21 cellular contexts compared by ENCODE assay signal in genomic region chr17:35086164-35086563, GRCh38. TPM values are rescaled to one million over a fixed set of nuclear protein-coding genes. Genes with fewer than 3 reads are reported as not detected.
A peak's percentile ranks its signal among the peaks of the same experiment; 100 is the strongest.
DNase-seq lines count a peak whose midpoint lies in the region; ATAC-seq, FAIRE-seq and TF ChIP-seq lines count a peak whose summit lies in the region.
"Had no signal": no experiment of that assay in that cellular context is flagged by ENCODE, and none has a peak within 500 bp of the region (broad histone marks: within the 10 kb centered on the region; RNA-seq: fewer than 3 reads in every experiment).

No MANE protein-coding gene starts in this region.

- CTCF ChIA-PET in K562 (lab: Yijun Ruan, JAX; ENCODE audit: low intra/inter-chr PET ratio): no interaction called here

- ATAC-seq in CD4-positive, CD25-positive, alpha-beta regulatory T cell (ENCODE audit: low read depth in 2 of 2): no peak
- ATAC-seq in GM23338 (no peak), K562 (no peak), GM18517 (IDR thresholded peaks at IDR 0.05; ENCODE audit: unreplicated experiment) (no peak)
- no peak for ATAC-seq in naive thymus-derived CD8-positive, alpha-beta T cell
- ATAC-seq: Right ventricle myocardium inferior had no signal

- H3K9me3 ChIP-seq in CD4-positive, CD25-positive, alpha-beta regulatory T cell (ENCODE audit: control insufficient read depth in 2 of 2, low read length in 2 of 2): no peaks in the 10 kb centered on the region
- H3K9me3 ChIP-seq in K562 (replicated peaks; ENCODE audit: control insufficient read depth, insufficient read depth, low read depth, low read length): no peaks in the 10 kb centered on the region
- no peaks in the 10 kb centered on the region for H3K9me3 ChIP-seq in Peyer's patch
- H3K9me3 ChIP-seq: right atrium auricular region, upper lobe of left lung had no signal

- no peak for DNase-seq in CD4-positive, CD25-positive, alpha-beta regulatory T cell
- DNase-seq in GM23338 (ENCODE audit: low spot score) (no peak), K562 (ENCODE audit: extremely low read depth in 1 of 4, low spot score in 3 of 4) (no peak), foreskin fibroblast (no peak), Ammon's horn (ENCODE audit: low spot score) (no peak), Peyer's patch (no peak)
- DNase-seq in naive thymus-derived CD8-positive, alpha-beta T cell: no peak
- DNase-seq: activated gamma-delta T cell; AML-193; dermis blood vessel endothelial cell; DMS79 treated with DMSO at 0.1 percent for 48 hours; NCI-H1092; NCI-H2171; stimulated activated CD4-positive, alpha-beta T cell treated with anti-CD3 and anti-CD28 coated beads, Interleukin-1b, Interleukin-23, amount 100 ng/mL, for 48 hours; upper lobe of left lung had no signal

- H4K20me1 ChIP-seq in GM23338 (replicated peaks; ENCODE audit: insufficient read depth) (no peaks in the 10 kb centered on the region), K562 (replicated peaks; ENCODE audit: control insufficient read depth, insufficient read depth, low read length) (no peaks in the 10 kb centered on the region)

- TF ChIP-seq CTCF in GM23338 (conservative IDR thresholded peaks at IDR 0.05; ENCODE audit: low read depth in 2 of 2) (no peak), K562 (IDR thresholded peaks at IDR 0.05 in 2 of 3, conservative IDR thresholded peaks at IDR 0.05 in 1 of 3; ENCODE audit: insufficient read depth in 2 of 3, low read depth in 1 of 3, low read length in 3 of 3) (no peak), foreskin fibroblast (IDR thresholded peaks at IDR 0.05; ENCODE audit: low read depth, low read length) (no peak), Peyer's patch (IDR thresholded peaks at IDR 0.05) (no peak)

- peak overlapping the region; percentile 88 to 98 (median 96) for H3K27ac Mint-ChIP-seq in CD4-positive, CD25-positive, alpha-beta regulatory T cell
- H3K27ac Mint-ChIP-seq in GM23338: peak overlapping the region; percentile 17; the same call in 1 of the 2 replicates
- peak overlapping the region in 9 of 10 donors; percentile 22 to 97 (median 56) for H3K27ac Mint-ChIP-seq in naive thymus-derived CD8-positive, alpha-beta T cell
- H3K27ac Mint-ChIP-seq: neural progenitor cell had no signal

- no peak for TF ChIP-seq EP300 in K562 (IDR thresholded peaks at IDR 0.05; ENCODE audit: low read length)

- peak overlapping the region; percentile 99 for H3K4me3 ChIP-seq in CD4-positive, CD25-positive, alpha-beta regulatory T cell (ENCODE audit: low read depth, low read length)
- H3K4me3 ChIP-seq in GM23338: no peak overlapping the region
- H3K4me3 ChIP-seq in K562: no peak overlapping the region
- no peak overlapping the region for H3K4me3 ChIP-seq in foreskin fibroblast (ENCODE audit: low read depth in 1 of 2, low read length in 2 of 2)
- H3K4me3 ChIP-seq in Peyer's patch: no peak overlapping the region
- H3K4me3 ChIP-seq: neural progenitor cell, right atrium auricular region, upper lobe of left lung had no signal

- H3K9me2 ChIP-seq in GM23338 (ENCODE audit: insufficient read depth): no peaks in the 10 kb centered on the region

- intact Hi-C loops in K562 (cut with micrococcal nuclease): loop anchor here (5.0 kb wide), 2 partner anchors 89 to 104 kb away; partner anchors contain the start of gene LIG3

- H3K79me2 ChIP-seq in GM23338 (replicated peaks; ENCODE audit: insufficient read depth) (peaks cover 11% of the 10 kb centered on the region), K562 (ENCODE audit: control insufficient read depth, insufficient read depth, low read length) (peaks cover 58% of the 10 kb centered on the region)

- peaks cover 10% of the 10 kb centered on the region; the same call in 1 of the 2 replicates for H3F3A ChIP-seq in GM23338 (replicated peaks; ENCODE audit: low read depth)

- POLR2A ChIA-PET in K562 (lab: Yijun Ruan, JAX): interaction anchor here (0.6 to 2.5 kb wide), 5 partner anchors 22 to 1056 kb away, joined by 3 to 13 read pairs (median 3); partner anchors contain the start of genes LIG3 and RFFL
- POLR2A ChIA-PET in naive thymus-derived CD8-positive, alpha-beta T cell (lab: Charles Lee): interaction anchor here (0.7 to 1.1 kb wide), 4 partner anchors 42 to 453 kb away, joined by 3 to 4 read pairs (median 3); no protein-coding TSS in a partner anchor

- no peak overlapping the region for H3K9ac ChIP-seq in K562 (ENCODE audit: insufficient read depth in 1 of 2, low read depth in 2 of 2, low read length in 2 of 2)
- H3K9ac ChIP-seq: neural progenitor cell had no signal

- H3K4me3 Mint-ChIP-seq in CD4-positive, CD25-positive, alpha-beta regulatory T cell: peak overlapping the region; percentile 93 to 100 (median 94)
- no peak overlapping the region for H3K4me3 Mint-ChIP-seq in GM23338
- H3K4me3 Mint-ChIP-seq in naive thymus-derived CD8-positive, alpha-beta T cell: peak overlapping the region in 8 of 10 donors; percentile 20 to 96 (median 44)

- H3K27me3 Mint-ChIP-seq in CD4-positive, CD25-positive, alpha-beta regulatory T cell: no peaks in the 10 kb centered on the region
- peaks cover 10% of the 10 kb centered on the region for H3K27me3 Mint-ChIP-seq in GM23338 (ENCODE audit: insufficient read depth, low read depth, poor library complexity)
- H3K27me3 Mint-ChIP-seq in naive thymus-derived CD8-positive, alpha-beta T cell: no peaks in the 10 kb centered on the region

- H3K27ac ChIP-seq in CD4-positive, CD25-positive, alpha-beta regulatory T cell (ENCODE audit: insufficient read depth, low read length, poor library complexity, severe bottlenecking): peak overlapping the region; percentile 97
- H3K27ac ChIP-seq in GM23338 (ENCODE audit: low read depth) (no peak overlapping the region), K562 (ENCODE audit: extremely low read depth, low read depth, low read length) (no peak overlapping the region), Peyer's patch (peak overlapping the region in 2 of 4 donors; percentile 16 to 25)
- H3K27ac ChIP-seq: neural progenitor cell, right atrium auricular region, upper lobe of left lung had no signal

- TF ChIP-seq POLR2A in K562 (conservative IDR thresholded peaks at IDR 0.05) (no peak), Peyer's patch (IDR thresholded peaks at IDR 0.05) (no peak)

- H3K27me3 ChIP-seq in CD4-positive, CD25-positive, alpha-beta regulatory T cell (ENCODE audit: control insufficient read depth, insufficient read depth, low read length): no peaks in the 10 kb centered on the region
- H3K27me3 ChIP-seq in GM23338 (ENCODE audit: insufficient read depth) (peaks cover 8% of the 10 kb centered on the region; the same call in 1 of the 2 replicates), K562 (ENCODE audit: control insufficient read depth in 2 of 2, insufficient read depth in 2 of 2, low read length in 2 of 2) (no peaks in the 10 kb centered on the region), Peyer's patch (no peaks in the 10 kb centered on the region)
- H3K27me3 ChIP-seq: right atrium auricular region, upper lobe of left lung had no signal

- H2AFZ ChIP-seq in GM23338 (no peak overlapping the region), K562 (ENCODE audit: low read depth, low read length) (no peak overlapping the region)
- H2AFZ ChIP-seq: neural progenitor cell had no signal

- TF ChIP-seq RAD21 in K562 (CRISPR knock-in tag; conservative IDR thresholded peaks at IDR 0.05 in 1 of 2, IDR thresholded peaks at IDR 0.05 in 1 of 2): no peak

- H3K4me2 ChIP-seq in GM23338: peak overlapping the region; percentile 97; the same call in 1 of the 2 replicates
- H3K4me2 ChIP-seq in K562 (ENCODE audit: insufficient read depth, low read length): no peak overlapping the region
- H3K4me2 ChIP-seq: neural progenitor cell had no signal

- H3K9me1 ChIP-seq in K562 (ENCODE audit: control insufficient read depth, insufficient read depth, low read length): peaks cover 3% of the 10 kb centered on the region

- no peaks in the 10 kb centered on the region for H3K36me3 Mint-ChIP-seq in CD4-positive, CD25-positive, alpha-beta regulatory T cell
- H3K36me3 Mint-ChIP-seq in GM23338 (ENCODE audit: low read depth): no peaks in the 10 kb centered on the region; the same call in 2 of the 3 replicates
- H3K36me3 Mint-ChIP-seq in naive thymus-derived CD8-positive, alpha-beta T cell: peaks cover 0 to 11% (median 0%) of the 10 kb centered on the region in 3 donors
- H3K36me3 Mint-ChIP-seq: neural progenitor cell had no signal

- peaks cover 77% of the 10 kb centered on the region for H3K4me1 ChIP-seq in CD4-positive, CD25-positive, alpha-beta regulatory T cell (ENCODE audit: control insufficient read depth, insufficient read depth, low read length, poor library complexity, severe bottlenecking)
- H3K4me1 ChIP-seq in GM23338 (ENCODE audit: insufficient read depth) (peaks cover 77% of the 10 kb centered on the region), K562 (replicated peaks in 1 of 2; ENCODE audit: control insufficient read depth in 2 of 2, insufficient read depth in 2 of 2, low read length in 2 of 2) (peaks cover 22 to 36% of the 10 kb centered on the region in 2 experiments), Peyer's patch (peaks cover 0 to 45% (median 12%) of the 10 kb centered on the region in 4 donors)

- H3K4me1 Mint-ChIP-seq in CD4-positive, CD25-positive, alpha-beta regulatory T cell: peaks cover 41 to 71% (median 58%) of the 10 kb centered on the region in 4 donors
- peaks cover 63% of the 10 kb centered on the region for H3K4me1 Mint-ChIP-seq in GM23338
- peaks cover 20 to 77% (median 60%) of the 10 kb centered on the region in 4 donors for H3K4me1 Mint-ChIP-seq in naive thymus-derived CD8-positive, alpha-beta T cell

- BruUV-seq in K562 (replicated peaks; lab: Mats Ljungman, UMichigan): no TSS peak

- no peak for FAIRE-seq in K562 (lab: Jason Lieb, UNC)
- FAIRE-seq: H54 had no signal

- in situ Hi-C loops in K562 (cut with MboI): no loop called here

- 94% methylated on average over 8 of the region's 8 CpGs for WGBS in K562 (ENCODE audit: insufficient coverage, low coverage, missing lambda C conversion rate)

- H3K36me3 ChIP-seq in CD4-positive, CD25-positive, alpha-beta regulatory T cell (ENCODE audit: control insufficient read depth, insufficient read depth, low read length): no peaks in the 10 kb centered on the region
- H3K36me3 ChIP-seq in GM23338 (ENCODE audit: insufficient read depth) (no peaks in the 10 kb centered on the region), K562 (ENCODE audit: control insufficient read depth, insufficient read depth, low read length) (no peaks in the 10 kb centered on the region), Peyer's patch (no peaks in the 10 kb centered on the region)
- H3K36me3 ChIP-seq: neural progenitor cell, right atrium auricular region, upper lobe of left lung had no signal

- H3K9me3 Mint-ChIP-seq in CD4-positive, CD25-positive, alpha-beta regulatory T cell: no peaks in the 10 kb centered on the region
- no peaks in the 10 kb centered on the region; the same call in 2 of the 3 replicates for H3K9me3 Mint-ChIP-seq in GM23338
- no peaks in the 10 kb centered on the region for H3K9me3 Mint-ChIP-seq in naive thymus-derived CD8-positive, alpha-beta T cell
- H3K9me3 Mint-ChIP-seq: neural progenitor cell had no signal

RNA-seq across cellular contexts. Expression of gene RFFL, which starts 22.7 kb away (rescaled TPM):
- 118 TPM for total RNA-seq in CD4-positive, CD25-positive, alpha-beta regulatory T cell
- polyA plus RNA-seq in CD4-positive, CD25-positive, alpha-beta regulatory T cell: 100 to 1,000 TPM in 1 of 4 donors, 10 to 100 TPM in 3; 69.8 to 128 (median 79.3) TPM
- 22.2 and 29.2 TPM in 2 replicates for total RNA-seq in GM23338 (2014; rRNA removed; shearing (Covaris generic))
- polyA plus RNA-seq in GM23338 (2016; fragmentation: Nextera tagmentation; extraction: Ambion mirVana) (4.1 and 6.4 TPM in 2 replicates), K562 (2011; rRNA removed) (11.9 and 15.9 TPM in 2 replicates), K562 (2014; fragmentation: Illumina TruSeq; extraction: Trizol) (13.7 and 13.9 TPM in 2 replicates), K562 (2014; fragmentation: Nextera tagmentation; extraction: Ambion mirVana) (1 to 10 TPM; 3.4 to 3.7 TPM), K562 (2014; rRNA removed) (9.2 and 9.6 TPM in 2 replicates)
- 11.5 and 14.4 TPM in 2 replicates for total RNA-seq in K562 (2011; cell fraction: chromatin; rRNA removed; ENCODE audit: low replicate concordance)
- 9.2 and 10.5 TPM in 2 replicates for total RNA-seq in K562 (2011; cell fraction: nucleolus; rRNA removed)
- 11.7 and 23.2 TPM in 2 replicates for total RNA-seq in K562 (2011; cell fraction: nucleoplasm; rRNA removed)
- total RNA-seq in K562 (2014; rRNA removed) (12.7 and 16.4 TPM in 2 replicates), K562 (2014; rRNA removed; fragmentation: Illumina TruSeq; extraction: Trizol) (12.5 and 12.8 TPM in 2 replicates), K562 (2015; rRNA removed; fragmentation: Illumina TruSeq; extraction: Trizol) (12.4 and 12.5 TPM in 2 replicates), K562 (2021) (18.1 and 19.3 TPM in 2 replicates), Peyer's patch (10 to 100 TPM; 33.0 to 76.7 (median 43.0) TPM)
- polyA plus RNA-seq in K562 (2011; cell fraction: cytosol; rRNA removed): 12.4 and 14.9 TPM in 2 replicates
- polyA plus RNA-seq in K562 (2011; cell fraction: nucleus; rRNA removed): 4.3 and 7.3 TPM in 2 replicates
- polyA plus RNA-seq in K562 (2012): 11.4 and 12.5 TPM in 2 replicates
- polyA minus RNA-seq in K562 (2011; rRNA and poly(A)+ RNA removed): 21.2 and 39.4 TPM in 2 replicates
- polyA minus RNA-seq in K562 (2011; cell fraction: cytosol; rRNA and poly(A)+ RNA removed): 16.7 and 19.7 TPM in 2 replicates
- polyA minus RNA-seq in K562 (2011; cell fraction: nucleus; rRNA and poly(A)+ RNA removed): 3.3 and 3.5 TPM in 2 replicates
- 10 to 100 TPM; 69.1 to 70.1 TPM for total RNA-seq in naive thymus-derived CD8-positive, alpha-beta T cell
- polyA plus RNA-seq in naive thymus-derived CD8-positive, alpha-beta T cell: 10 to 100 TPM; 30.8 to 39.7 (median 31.9) TPM

RNA-seq across cellular contexts. Expression of gene RAD51D, which starts 33.5 kb away (rescaled TPM):
- 11.7 TPM for total RNA-seq in CD4-positive, CD25-positive, alpha-beta regulatory T cell
- polyA plus RNA-seq in CD4-positive, CD25-positive, alpha-beta regulatory T cell: 10 to 100 TPM in 2 of 4 donors, 1 to 10 TPM in 2; 7.0 to 11.5 (median 10.3) TPM
- total RNA-seq in GM23338 (2014; rRNA removed; shearing (Covaris generic)): 11.0 and 13.2 TPM in 2 replicates
- polyA plus RNA-seq in GM23338 (2016; fragmentation: Nextera tagmentation; extraction: Ambion mirVana) (5.9 and 7.3 TPM in 2 replicates), K562 (2011; rRNA removed) (10.1 and 15.2 TPM in 2 replicates), K562 (2014; fragmentation: Illumina TruSeq; extraction: Trizol) (8.4 and 11.1 TPM in 2 replicates), K562 (2014; fragmentation: Nextera tagmentation; extraction: Ambion mirVana) (1 to 10 TPM; 2.2 to 2.5 TPM), K562 (2014; rRNA removed) (10.1 and 15.2 TPM in 2 replicates)
- 28.2 and 36.5 TPM in 2 replicates for total RNA-seq in K562 (2011; cell fraction: chromatin; rRNA removed; ENCODE audit: low replicate concordance)
- total RNA-seq in K562 (2011; cell fraction: nucleolus; rRNA removed): 27.3 and 37.6 TPM in 2 replicates
- total RNA-seq in K562 (2011; cell fraction: nucleoplasm; rRNA removed): 31.2 and 38.6 TPM in 2 replicates
- total RNA-seq in K562 (2014; rRNA removed) (6.3 and 7.6 TPM in 2 replicates), K562 (2014; rRNA removed; fragmentation: Illumina TruSeq; extraction: Trizol) (7.4 and 8.7 TPM in 2 replicates), K562 (2015; rRNA removed; fragmentation: Illumina TruSeq; extraction: Trizol) (8.7 and 10.3 TPM in 2 replicates), K562 (2021) (16.9 and 19.0 TPM in 2 replicates), Peyer's patch (10 to 100 TPM in 3 of 4 donors, 1 to 10 TPM in 1; 6.3 to 18.2 (median 14.7) TPM)
- polyA plus RNA-seq in K562 (2011; cell fraction: cytosol; rRNA removed): 8.7 and 14.5 TPM in 2 replicates
- 12.8 and 20.8 TPM in 2 replicates for polyA plus RNA-seq in K562 (2011; cell fraction: nucleus; rRNA removed)
- polyA plus RNA-seq in K562 (2012): 12.3 and 16.7 TPM in 2 replicates
- 6.3 and 11.0 TPM in 2 replicates for polyA minus RNA-seq in K562 (2011; rRNA and poly(A)+ RNA removed)
- 3.4 and 5.9 TPM in 2 replicates for polyA minus RNA-seq in K562 (2011; cell fraction: cytosol; rRNA and poly(A)+ RNA removed)
- 10.9 and 17.9 TPM in 2 replicates for polyA minus RNA-seq in K562 (2011; cell fraction: nucleus; rRNA and poly(A)+ RNA removed)
- total RNA-seq in naive thymus-derived CD8-positive, alpha-beta T cell: 10 to 100 TPM; 23.5 to 28.7 TPM
- polyA plus RNA-seq in naive thymus-derived CD8-positive, alpha-beta T cell: 10 to 100 TPM in 1 of 3 donors, 1 to 10 TPM in 2; 6.5 to 13.6 (median 8.4) TPM

RNA-seq across cellular contexts. Expression of gene FNDC8, which starts 35.3 kb away (rescaled TPM):
- not detected for total RNA-seq in CD4-positive, CD25-positive, alpha-beta regulatory T cell
- not detected for polyA plus RNA-seq in CD4-positive, CD25-positive, alpha-beta regulatory T cell
- total RNA-seq in GM23338 (2014; rRNA removed; shearing (Covaris generic)): not detected in 2 replicates
- polyA plus RNA-seq in GM23338 (2016; fragmentation: Nextera tagmentation; extraction: Ambion mirVana): not detected in 2 replicates
- total RNA-seq in K562 (2011; cell fraction: chromatin; rRNA removed; ENCODE audit: low replicate concordance): not detected in 2 replicates
- not detected in 2 replicates for total RNA-seq in K562 (2011; cell fraction: nucleolus; rRNA removed)
- not detected in 2 replicates for total RNA-seq in K562 (2011; cell fraction: nucleoplasm; rRNA removed)
- total RNA-seq in K562 (2014; rRNA removed): not detected in 2 replicates
- not detected in 2 replicates for total RNA-seq in K562 (2014; rRNA removed; fragmentation: Illumina TruSeq; extraction: Trizol)
- total RNA-seq in K562 (2015; rRNA removed; fragmentation: Illumina TruSeq; extraction: Trizol): not detected in 2 replicates
- total RNA-seq in K562 (2021): not detected in 2 replicates
- not detected in 2 replicates for polyA plus RNA-seq in K562 (2011; rRNA removed)
- polyA plus RNA-seq in K562 (2011; cell fraction: cytosol; rRNA removed): 0.04 TPM in 1 of 2 replicates, not detected in the other
- not detected in 2 replicates for polyA plus RNA-seq in K562 (2011; cell fraction: nucleus; rRNA removed)
- 0.12 TPM in 1 of 2 replicates, not detected in the other for polyA plus RNA-seq in K562 (2012)
- polyA plus RNA-seq in K562 (2014; fragmentation: Illumina TruSeq; extraction: Trizol): not detected in 2 replicates
- polyA plus RNA-seq in K562 (2014; fragmentation: Nextera tagmentation; extraction: Ambion mirVana): under 1 TPM in 1 of 2 experiments, not detected in 1; 0.04 TPM
- polyA plus RNA-seq in K562 (2014; rRNA removed): not detected in 2 replicates
- not detected in 2 replicates for polyA minus RNA-seq in K562 (2011; rRNA and poly(A)+ RNA removed)
- polyA minus RNA-seq in K562 (2011; cell fraction: cytosol; rRNA and poly(A)+ RNA removed): not detected in 2 replicates
- polyA minus RNA-seq in K562 (2011; cell fraction: nucleus; rRNA and poly(A)+ RNA removed): not detected in 2 replicates
- not detected for total RNA-seq in naive thymus-derived CD8-positive, alpha-beta T cell
- polyA plus RNA-seq in naive thymus-derived CD8-positive, alpha-beta T cell: not detected
- total RNA-seq in Peyer's patch: not detected
- total RNA-seq: dermis blood vessel endothelial cell, lower leg skin, right atrium auricular region, Right ventricle myocardium inferior, upper lobe of left lung had no signal

RNA-seq across cellular contexts. Expression of gene NLE1, which starts 55.9 kb away (rescaled TPM):
- total RNA-seq in CD4-positive, CD25-positive, alpha-beta regulatory T cell: 9.8 TPM
- polyA plus RNA-seq in CD4-positive, CD25-positive, alpha-beta regulatory T cell: 1 to 10 TPM; 3.1 to 5.3 (median 3.8) TPM
- total RNA-seq in GM23338 (2014; rRNA removed; shearing (Covaris generic)): 54.8 and 66.4 TPM in 2 replicates
- 16.6 and 17.9 TPM in 2 replicates for polyA plus RNA-seq in GM23338 (2016; fragmentation: Nextera tagmentation; extraction: Ambion mirVana)
- total RNA-seq in K562 (2011; cell fraction: chromatin; rRNA removed; ENCODE audit: low replicate concordance): 19.4 and 63.1 TPM in 2 replicates
- 45.3 and 54.7 TPM in 2 replicates for total RNA-seq in K562 (2011; cell fraction: nucleolus; rRNA removed)
- total RNA-seq in K562 (2011; cell fraction: nucleoplasm; rRNA removed): 33.1 and 41.2 TPM in 2 replicates
- total RNA-seq in K562 (2014; rRNA removed): 44.9 and 53.4 TPM in 2 replicates
- total RNA-seq in K562 (2014; rRNA removed; fragmentation: Illumina TruSeq; extraction: Trizol): 18.0 and 24.6 TPM in 2 replicates
- 28.2 and 30.0 TPM in 2 replicates for total RNA-seq in K562 (2015; rRNA removed; fragmentation: Illumina TruSeq; extraction: Trizol)
- 63.2 and 69.0 TPM in 2 replicates for total RNA-seq in K562 (2021)
- polyA plus RNA-seq in K562 (2011; rRNA removed): 21.2 and 26.5 TPM in 2 replicates
- polyA plus RNA-seq in K562 (2011; cell fraction: cytosol; rRNA removed): 27.7 and 65.1 TPM in 2 replicates
- polyA plus RNA-seq in K562 (2011; cell fraction: nucleus; rRNA removed): 29.2 and 62.5 TPM in 2 replicates
- polyA plus RNA-seq in K562 (2012): 28.9 and 31.2 TPM in 2 replicates
- 29.4 and 45.9 TPM in 2 replicates for polyA plus RNA-seq in K562 (2014; fragmentation: Illumina TruSeq; extraction: Trizol)
- 1 to 10 TPM; 3.8 to 7.0 TPM for polyA plus RNA-seq in K562 (2014; fragmentation: Nextera tagmentation; extraction: Ambion mirVana)
- polyA plus RNA-seq in K562 (2014; rRNA removed): 36.0 and 41.0 TPM in 2 replicates
- polyA minus RNA-seq in K562 (2011; rRNA and poly(A)+ RNA removed): 13.6 and 28.5 TPM in 2 replicates
- 19.2 and 23.5 TPM in 2 replicates for polyA minus RNA-seq in K562 (2011; cell fraction: cytosol; rRNA and poly(A)+ RNA removed)
- 25.4 and 35.7 TPM in 2 replicates for polyA minus RNA-seq in K562 (2011; cell fraction: nucleus; rRNA and poly(A)+ RNA removed)
- total RNA-seq in naive thymus-derived CD8-positive, alpha-beta T cell: 10 to 100 TPM; 16.7 to 21.7 TPM
- 1 to 10 TPM; 4.6 to 6.4 (median 5.3) TPM for polyA plus RNA-seq in naive thymus-derived CD8-positive, alpha-beta T cell
- total RNA-seq in Peyer's patch: 10 to 100 TPM in 1 of 4 donors, 1 to 10 TPM in 3; 5.1 to 11.7 (median 8.3) TPM

Comparison
In these comparisons a context has a peak if more than half of its experiments do, and no peak if none do; other contexts are left out.
1. H3K27ac Mint-ChIP-seq: peak in every context shown above with its lines; median percentile 96 in CD4-positive, CD25-positive, alpha-beta regulatory T cell; 56 in naive thymus-derived CD8-positive, alpha-beta T cell; 17 in GM23338.